ENCODE assay signal across 23 cellular contexts in genomic region chr5:94540856-94541494, GRCh38.
A peak's percentile ranks its signal among the peaks of the same experiment; 100 is the strongest.
DNase-seq lines count a peak whose midpoint lies in the region; ATAC-seq and TF ChIP-seq lines count a peak whose summit lies in the region.
"Had no signal": no experiment of that assay in that cellular context is flagged by ENCODE, and none has a peak within 500 bp of the region (broad histone marks: within the 10 kb centered on the region; RNA-seq: fewer than 3 reads in every experiment).

No MANE protein-coding gene starts in this region.

- no peaks in the 10 kb centered on the region for H3K27me3 ChIP-seq in GM23338 (ENCODE audit: insufficient read depth)
- H3K27me3 ChIP-seq in PC-3 (ENCODE audit: low read length): no peaks in the 10 kb centered on the region
- H3K27me3 ChIP-seq in mesendoderm (ENCODE audit: insufficient read depth, low read length, poor library complexity): no peaks in the 10 kb centered on the region
- no peaks in the 10 kb centered on the region for H3K27me3 ChIP-seq in PC-9 (ENCODE audit: insufficient read depth, low read depth)
- H3K27me3 ChIP-seq: BLaER1 treated with 17β-estradiol and CSF1 and Interleukin-3, amounts not matched to agents 10 nM and 100 nM had no signal

- H3K4me2 ChIP-seq in GM23338: no peak overlapping the region
- H3K4me2 ChIP-seq in PC-3 (ENCODE audit: low read length): no peak overlapping the region
- H3K4me2 ChIP-seq in mesendoderm (ENCODE audit: low read length): no peak overlapping the region
- H3K4me2 ChIP-seq in PC-9: no peak overlapping the region
- H3K4me2 ChIP-seq: BLaER1 treated with 17β-estradiol and CSF1 and Interleukin-3, amounts not matched to agents 10 nM and 100 nM; SK-N-SH had no signal

- no peaks in the 10 kb centered on the region for H3K79me1 ChIP-seq in mesendoderm (ENCODE audit: low read length)

- POLR2A ChIA-PET in PC-3 (lab: Charles Lee; ENCODE audit: unreplicated experiment) (no interaction called here), PC-9 (lab: Charles Lee; ENCODE audit: unreplicated experiment) (no interaction called here)

- TF ChIP-seq CTCF in GM23338 (conservative IDR thresholded peaks at IDR 0.05; ENCODE audit: low read depth in 2 of 2) (no peak), PC-3 (conservative IDR thresholded peaks at IDR 0.05; ENCODE audit: low read depth, low read length) (no peak), PC-9 (conservative IDR thresholded peaks at IDR 0.05) (no peak)

- H3K56ac ChIP-seq in mesendoderm (ENCODE audit: low read length): no peak overlapping the region

- H3F3A ChIP-seq in GM23338 (replicated peaks; ENCODE audit: low read depth) (no peaks in the 10 kb centered on the region), PC-3 (ENCODE audit: low read length, unreplicated experiment) (no peaks in the 10 kb centered on the region), PC-9 (ENCODE audit: insufficient read depth, low read depth) (no peaks in the 10 kb centered on the region)

- H2BK15ac ChIP-seq in mesendoderm (replicated peaks; ENCODE audit: low read depth): no peak overlapping the region

- H4K5ac ChIP-seq in mesendoderm (ENCODE audit: low read length): no peak overlapping the region

- peaks cover 10% of the 10 kb centered on the region for H3K36me3 ChIP-seq in GM23338 (ENCODE audit: insufficient read depth)
- no peaks in the 10 kb centered on the region for H3K36me3 ChIP-seq in PC-3 (ENCODE audit: low read depth, low read length)
- no peaks in the 10 kb centered on the region for H3K36me3 ChIP-seq in mesendoderm (ENCODE audit: control insufficient read depth, insufficient read depth, low read length)
- no peaks in the 10 kb centered on the region for H3K36me3 ChIP-seq in PC-9 (ENCODE audit: low read depth)

- no peak overlapping the region for H3K27ac Mint-ChIP-seq in GM23338
- H3K27ac Mint-ChIP-seq: CD4-positive, alpha-beta memory T cell had no signal

- no peak overlapping the region for H3K4ac ChIP-seq in mesendoderm (ENCODE audit: low read depth, low read length)

- no peak overlapping the region for H2BK5ac ChIP-seq in mesendoderm (ENCODE audit: low read length)

- peak; percentile 64 for DNase-seq in GM23338 (ENCODE audit: low spot score)
- DNase-seq in Jurkat, Clone E6-1 (ENCODE audit: low read depth, low spot score): peak; percentile 6
- peak; percentile 10 for DNase-seq in PC-3
- peak; percentile 63 for DNase-seq in mesendoderm
- no peak for DNase-seq in PC-9
- DNase-seq in activated T-cell treated with anti-CD3 and anti-CD28 coated beads, Interleukin-2, amount 50 U/mL, for 1 hour: no peak
- no peak for DNase-seq in 8988T
- DNase-seq: Caco-2; CD4-positive, alpha-beta memory T cell; DMS153; EL; KG1; NCI-H1105; NCI-H146; NCI-H2029 treated with DMSO at 0.1 percent for 48 hours; NCI-H2171; NCI-H345; NCI-H524; SIG-M5; SK-N-SH; T-helper 2 cell had no signal

- no peak overlapping the region for H3K23ac ChIP-seq in mesendoderm (ENCODE audit: low read length)

- H3K4me3 ChIP-seq in GM23338: no peak overlapping the region
- no peak overlapping the region for H3K4me3 ChIP-seq in Jurkat, Clone E6-1 (ENCODE audit: low read length)
- no peak overlapping the region for H3K4me3 ChIP-seq in PC-3 (ENCODE audit: low read length)
- no peak overlapping the region for H3K4me3 ChIP-seq in mesendoderm (ENCODE audit: low read length)
- no peak overlapping the region for H3K4me3 ChIP-seq in PC-9
- H3K4me3 ChIP-seq: BLaER1 treated with 17β-estradiol and CSF1 and Interleukin-3, amounts not matched to agents 10 nM and 100 nM had no signal

- H3K4me1 ChIP-seq in GM23338 (ENCODE audit: insufficient read depth): no peaks in the 10 kb centered on the region
- H3K4me1 ChIP-seq in PC-3 (ENCODE audit: insufficient read depth, low read length): no peaks in the 10 kb centered on the region
- H3K4me1 ChIP-seq in mesendoderm (ENCODE audit: control insufficient read depth, low read depth, low read length): no peaks in the 10 kb centered on the region
- H3K4me1 ChIP-seq in PC-9 (replicated peaks; ENCODE audit: insufficient read depth): no peaks in the 10 kb centered on the region
- H3K4me1 ChIP-seq: Caco-2 had no signal

- H3K9me2 ChIP-seq in GM23338 (ENCODE audit: insufficient read depth) (peaks cover 21% of the 10 kb centered on the region), PC-3 (replicated peaks; ENCODE audit: low read length) (no peaks in the 10 kb centered on the region), PC-9 (ENCODE audit: insufficient read depth) (no peaks in the 10 kb centered on the region)
- H3K9me2 ChIP-seq: SK-N-SH had no signal

- no peak overlapping the region for H3K9ac ChIP-seq in PC-3 (ENCODE audit: low read length)
- H3K9ac ChIP-seq in mesendoderm (ENCODE audit: low read length): no peak overlapping the region
- H3K9ac ChIP-seq: BLaER1 treated with 17β-estradiol and CSF1 and Interleukin-3, amounts not matched to agents 10 nM and 100 nM; SK-N-SH had no signal

- no peak overlapping the region for H3K4me3 Mint-ChIP-seq in GM23338
- H3K4me3 Mint-ChIP-seq: CD4-positive, alpha-beta memory T cell had no signal

- H4K20me1 ChIP-seq in GM23338 (replicated peaks; ENCODE audit: insufficient read depth): no peaks in the 10 kb centered on the region
- no peaks in the 10 kb centered on the region for H4K20me1 ChIP-seq in PC-3 (ENCODE audit: low read length)
- no peaks in the 10 kb centered on the region for H4K20me1 ChIP-seq in PC-9 (ENCODE audit: insufficient read depth)
- H4K20me1 ChIP-seq: BLaER1 treated with 17β-estradiol and CSF1 and Interleukin-3, amounts not matched to agents 10 nM and 100 nM had no signal

- H3K9me3 ChIP-seq in PC-3 (ENCODE audit: low read length) (0 out of 2 replicates have a peak, but pooled peaks cover 6% of the 10 kb centered on the region), PC-9 (ENCODE audit: insufficient read depth, low read depth) (peaks cover 14% of the 10 kb centered on the region)

- ATAC-seq in GM23338 (no peak), PC-3 (no peak)
- ATAC-seq: Panc1 had no signal

- intact Hi-C loops in PC-3 (cut with micrococcal nuclease): no loop called here
- intact Hi-C loops in PC-9 (cut with micrococcal nuclease; ENCODE audit: unreplicated experiment): no loop called here

- H3K27ac ChIP-seq in GM23338 (ENCODE audit: low read depth) (no peak overlapping the region), PC-3 (ENCODE audit: low read length) (no peak overlapping the region), mesendoderm (ENCODE audit: low read depth, low read length) (no peak overlapping the region), PC-9 (no peak overlapping the region)
- H3K27ac ChIP-seq: BLaER1 treated with 17β-estradiol and CSF1 and Interleukin-3, amounts not matched to agents 10 nM and 100 nM had no signal

- no peak overlapping the region for H2BK120ac ChIP-seq in mesendoderm (ENCODE audit: low read depth, low read length)

- H3K27me3 Mint-ChIP-seq in GM23338 (ENCODE audit: insufficient read depth, low read depth, poor library complexity): peaks cover 3% of the 10 kb centered on the region
- H3K27me3 Mint-ChIP-seq: CD4-positive, alpha-beta memory T cell had no signal

- H3K36me3 Mint-ChIP-seq in GM23338 (ENCODE audit: low read depth): peaks cover 46% of the 10 kb centered on the region

- CTCF ChIA-PET in PC-3 (lab: Charles Lee) (no interaction called here), PC-9 (lab: Charles Lee) (no interaction called here)

- no peaks in the 10 kb centered on the region for H3K79me2 ChIP-seq in GM23338 (replicated peaks; ENCODE audit: insufficient read depth)
- no peaks in the 10 kb centered on the region for H3K79me2 ChIP-seq in PC-3 (ENCODE audit: low read length)
- H3K79me2 ChIP-seq in mesendoderm (ENCODE audit: control insufficient read depth, insufficient read depth, low read length): no peaks in the 10 kb centered on the region
- H3K79me2 ChIP-seq in PC-9 (ENCODE audit: low read depth): no peaks in the 10 kb centered on the region

- H2AK5ac ChIP-seq in mesendoderm (ENCODE audit: low read length): no peak overlapping the region

- WGBS in mesendoderm (ENCODE audit: extremely low coverage, insufficient coverage, low lambda C conversion rate): no CpG with 5 or more reads among the region's 6 CpGs

- H3K4me1 Mint-ChIP-seq in GM23338: no peaks in the 10 kb centered on the region; the same call in 2 of the 3 replicates

- H3K9me3 Mint-ChIP-seq in GM23338: peaks cover 75% of the 10 kb centered on the region

- no peak overlapping the region for H3K18ac ChIP-seq in mesendoderm (ENCODE audit: low read length)

- no peak overlapping the region for H4K8ac ChIP-seq in mesendoderm (ENCODE audit: low read depth, low read length)

- H2AFZ ChIP-seq in GM23338 (no peak overlapping the region), PC-3 (ENCODE audit: low read length) (no peak overlapping the region), PC-9 (no peak overlapping the region)

- BruUV-seq in PC-3 (replicated peaks; lab: Mats Ljungman, UMichigan) (no TSS peak), PC-9 (replicated peaks; lab: Mats Ljungman, UMichigan) (no TSS peak)

TF ChIP-seq in GM23338, 12 proteins besides CTCF, POLR2A, EP300 and RAD21:
- TF ChIP-seq ZNF114 (CRISPR knock-in tag; IDR thresholded peaks at IDR 0.05): no peak
- TF ChIP-seq CREB1 (CRISPR knock-in tag; IDR thresholded peaks at IDR 0.05; ENCODE audit: low read depth): no peak

Comparison
In these comparisons a context has a peak if more than half of its experiments do, and no peak if none do; other contexts are left out.
1. DNase-seq: peak in GM23338 (single experiment), Jurkat, Clone E6-1 (single experiment), PC-3 (single experiment) and mesendoderm (single experiment); none in PC-9 (0 of 2), activated T-cell treated with anti-CD3 and anti-CD28 coated beads, Interleukin-2, amount 50 U/mL, for 1 hour (single experiment) and 8988T (single experiment).